11 cellular contexts compared by ENCODE assay signal in genomic region chr16:89411335-89411850, GRCh38.
DNase-seq lines count a peak whose midpoint lies in the region; ATAC-seq, FAIRE-seq and TF ChIP-seq lines count a peak whose summit lies in the region.
"Had no signal": no experiment of that assay in that cellular context is flagged by ENCODE, and none has a peak within 500 bp of the region (broad histone marks: within the 10 kb centered on the region; RNA-seq: fewer than 3 reads in every experiment).

No MANE protein-coding gene starts in this region.

- POLR2A ChIA-PET in activated CD4-positive, alpha-beta memory T cell treated with anti-CD3 and anti-CD28 coated beads for 36 hours (lab: Charles Lee): interaction anchor here (1.1 kb wide), 1 partner anchor 96 kb away, joined by 3 read pairs; the partner anchor contains the start of gene SPG7

- no peak overlapping the region for H3K4me3 Mint-ChIP-seq in activated CD4-positive, alpha-beta memory T cell treated with anti-CD3 and anti-CD28 coated beads for 36 hours

- no peak overlapping the region for H3K4me3 ChIP-seq in gastroesophageal sphincter
- H3K4me3 ChIP-seq in sigmoid colon: no peak overlapping the region
- H3K4me3 ChIP-seq: lung, SJCRH30 had no signal

- H3K27ac ChIP-seq in gastroesophageal sphincter (peak overlapping the region in 3 of 4 donors; percentile 5 to 65 (median 30)), sigmoid colon (peak overlapping the region; percentile 32 to 62 (median 50))
- H3K27ac ChIP-seq: SJCRH30 had no signal

- peaks cover 0 to 94% (median 75%) of the 10 kb centered on the region in 3 donors for H3K4me1 ChIP-seq in gastroesophageal sphincter
- peaks cover 0 to 84% (median 78%) of the 10 kb centered on the region in 4 donors for H3K4me1 ChIP-seq in sigmoid colon

- H3K36me3 Mint-ChIP-seq in activated CD4-positive, alpha-beta memory T cell treated with anti-CD3 and anti-CD28 coated beads for 36 hours: peaks cover 6% of the 10 kb centered on the region

- TF ChIP-seq POLR2A in GM12891 (IDR thresholded peaks at IDR 0.05; ENCODE audit: low read depth, low read length) (no peak), gastroesophageal sphincter (IDR thresholded peaks at IDR 0.05) (no peak), sigmoid colon (IDR thresholded peaks at IDR 0.05) (no peak)

- FAIRE-seq in GM12891 (lab: Jason Lieb, UNC): peak; percentile 5
- FAIRE-seq: H1 had no signal

- DNase-seq in GM12891 (ENCODE audit: insufficient read length, low spot score) (no peak), sigmoid colon (no peak), OCI-M1 (lab: John Stamatoyannopoulos, UW) (no peak), NCI-H2227 treated with DMSO at 0.1 percent for 48 hours (lab: John Stamatoyannopoulos, UW) (no peak)
- DNase-seq in activated CD4-positive, alpha-beta memory T cell treated with anti-CD3 and anti-CD28 coated beads for 36 hours: no peak
- DNase-seq: stimulated activated CD8-positive, alpha-beta memory T cell treated with anti-CD3 and anti-CD28 coated beads, Interleukin-4, amount 100 ng/mL, for 48 hours had no signal

- H3K36me3 ChIP-seq in gastroesophageal sphincter (no peaks in the 10 kb centered on the region), sigmoid colon (no peaks in the 10 kb centered on the region)

- no peak for TF ChIP-seq EP300 in gastroesophageal sphincter (IDR thresholded peaks at IDR 0.05)
- TF ChIP-seq EP300 in sigmoid colon (IDR thresholded peaks at IDR 0.05): no peak

- H3K27me3 Mint-ChIP-seq in activated CD4-positive, alpha-beta memory T cell treated with anti-CD3 and anti-CD28 coated beads for 36 hours: no peaks in the 10 kb centered on the region

- H3K9me3 Mint-ChIP-seq in activated CD4-positive, alpha-beta memory T cell treated with anti-CD3 and anti-CD28 coated beads for 36 hours: no peaks in the 10 kb centered on the region

- TF ChIP-seq CTCF in gastroesophageal sphincter (IDR thresholded peaks at IDR 0.05) (no peak), sigmoid colon (IDR thresholded peaks at IDR 0.05) (no peak)

- peaks cover 81% of the 10 kb centered on the region for H3K4me1 Mint-ChIP-seq in activated CD4-positive, alpha-beta memory T cell treated with anti-CD3 and anti-CD28 coated beads for 36 hours (ENCODE audit: low read depth)

- CTCF ChIA-PET in activated CD4-positive, alpha-beta memory T cell treated with anti-CD3 and anti-CD28 coated beads for 36 hours (lab: Charles Lee): no interaction called here

- peak overlapping the region; percentile 72 for H3K27ac Mint-ChIP-seq in activated CD4-positive, alpha-beta memory T cell treated with anti-CD3 and anti-CD28 coated beads for 36 hours

- intact Hi-C loops in activated CD4-positive, alpha-beta memory T cell treated with anti-CD3 and anti-CD28 coated beads for 36 hours (cut with micrococcal nuclease): no loop called here
- intact Hi-C loops in sigmoid colon (cut with DNase I): no loop called here

- ATAC-seq in gastroesophageal sphincter (no peak), HG03159 (IDR thresholded peaks at IDR 0.05; ENCODE audit: unreplicated experiment) (no peak)

- no peaks in the 10 kb centered on the region for H3K27me3 ChIP-seq in gastroesophageal sphincter
- no peaks in the 10 kb centered on the region for H3K27me3 ChIP-seq in sigmoid colon
- H3K27me3 ChIP-seq: SJCRH30 had no signal

- no peaks in the 10 kb centered on the region for H3K9me3 ChIP-seq in gastroesophageal sphincter
- H3K9me3 ChIP-seq in sigmoid colon: no peaks in the 10 kb centered on the region
- H3K9me3 ChIP-seq: SJCRH30 had no signal

- 49% methylated on average over 9 of the region's 10 CpGs; no CpG with 5 or more reads in 1 of the 2 donors for WGBS in gastroesophageal sphincter (ENCODE audit: low coverage in 1 of 2), 2 donors
- 62 to 65% methylated on average over 10 of the region's 10 CpGs for WGBS in sigmoid colon, 2 donors

TF ChIP-seq in GM12891, 5 proteins besides CTCF, POLR2A, EP300 and RAD21:
- TF ChIP-seq TAF1 (IDR thresholded peaks at IDR 0.05; ENCODE audit: low read depth, low read length) (no peak), PAX5 (IDR thresholded peaks at IDR 0.05; ENCODE audit: insufficient read depth, low read length, severe bottlenecking) (no peak), POU2F2 (IDR thresholded peaks at IDR 0.05; ENCODE audit: low read depth, low read length) (no peak), SPI1 (IDR thresholded peaks at IDR 0.05; ENCODE audit: low read depth, low read length) (no peak), POLR2AphosphoS5 (IDR thresholded peaks at IDR 0.05; ENCODE audit: low read depth, low read length) (no peak)
TF ChIP-seq in GM12891: peak in this region for 0.
